Comparison of ENCODE assay signal across 13 cellular contexts in genomic region chr6:52351879-52352238, GRCh38. TPM values are rescaled to one million over a fixed set of nuclear protein-coding genes. Genes with fewer than 3 reads are reported as not detected.
A peak's percentile ranks its signal among the peaks of the same experiment; 100 is the strongest.
DNase-seq lines count a peak whose midpoint lies in the region; TF ChIP-seq lines count a peak whose summit lies in the region.
"Had no signal": no experiment of that assay in that cellular context is flagged by ENCODE, and none has a peak within 500 bp of the region (broad histone marks: within the 10 kb centered on the region; RNA-seq: fewer than 3 reads in every experiment).

No MANE protein-coding gene starts in this region.

- H3F3A ChIP-seq in GM23248 (ENCODE audit: insufficient read depth) (peaks cover 14% of the 10 kb centered on the region), smooth muscle cell (ENCODE audit: low read depth) (peaks cover 6% of the 10 kb centered on the region)

- 96 to 100% methylated on average over 1 of the region's 1 CpG for WGBS in GM23248 (ENCODE audit: low coverage in 1 of 2, low lambda C conversion rate in 2 of 2, missing lambda C conversion rate in 2 of 2), 2 experiments
- WGBS in hepatocyte (ENCODE audit: low lambda C conversion rate, missing lambda C conversion rate) = 96% methylated on average over 1 of the region's 1 CpG
- 100% methylated on average over 1 of the region's 1 CpG for WGBS in smooth muscle cell (ENCODE audit: low lambda C conversion rate)

- peak overlapping the region; percentile 57 for H3K4me2 ChIP-seq in GM23248 (ENCODE audit: unreplicated experiment)
- H3K4me2 ChIP-seq in hepatocyte = peak overlapping the region; percentile 56
- H3K4me2 ChIP-seq in smooth muscle cell = peak overlapping the region; percentile 65

- H3K79me2 ChIP-seq in GM23248 (ENCODE audit: insufficient read depth) (no peaks in the 10 kb centered on the region), hepatocyte (no peaks in the 10 kb centered on the region), smooth muscle cell (ENCODE audit: low read depth) (no peaks in the 10 kb centered on the region)

- H3K27ac ChIP-seq in GM23248 (peak overlapping the region; percentile 48), SJCRH30 (peak overlapping the region; percentile 43), hepatocyte (peak overlapping the region; percentile 93), smooth muscle cell (ENCODE audit: low read depth) (peak overlapping the region; percentile 85)

- DNase-seq in GM23248 (no peak), SJCRH30 (no peak), hepatocyte (ENCODE audit: low spot score) (no peak), smooth muscle cell (lab: John Stamatoyannopoulos, UW; ENCODE audit: unreplicated experiment) (no peak), hippocampal formation (lab: John Stamatoyannopoulos, UW) (no peak), amygdala (lab: John Stamatoyannopoulos, UW) (no peak), NCI-H524 (lab: John Stamatoyannopoulos, UW) (no peak)
- no peak for DNase-seq in stimulated activated CD4-positive, alpha-beta T cell treated with anti-CD3 and anti-CD28 coated beads, Interleukin-4, amount 100 ng/mL, for 1 hour
- DNase-seq: activated naive CD4-positive, alpha-beta T cell treated with anti-CD3 and anti-CD28 coated beads, Interleukin-2, amount 10 ng/mL, durations not matched to agents 7 days and 5 days; NCI-H1092; NCI-H2227 treated with DMSO at 0.1 percent for 48 hours had no signal

- H3K27me3 ChIP-seq in GM23248 (replicated peaks; ENCODE audit: insufficient read depth) = peaks cover 4% of the 10 kb centered on the region; the same call in 1 of the 2 replicates
- no peaks in the 10 kb centered on the region for H3K27me3 ChIP-seq in SJCRH30
- H3K27me3 ChIP-seq in hepatocyte = no peaks in the 10 kb centered on the region
- no peaks in the 10 kb centered on the region for H3K27me3 ChIP-seq in smooth muscle cell (ENCODE audit: low read depth)
- H3K27me3 ChIP-seq: esophagus muscularis mucosa had no signal

- no peak for TF ChIP-seq CTCF in hepatocyte (IDR thresholded peaks at IDR 0.05; ENCODE audit: poor library complexity)
- no peak for TF ChIP-seq CTCF in smooth muscle cell (IDR thresholded peaks at IDR 0.05; ENCODE audit: borderline replicate concordance, insufficient read depth, poor library complexity, severe bottlenecking)

- peaks cover 15% of the 10 kb centered on the region for H3K4me1 ChIP-seq in GM23248 (ENCODE audit: insufficient read depth)
- peaks cover 18% of the 10 kb centered on the region for H3K4me1 ChIP-seq in SJCRH30
- H3K4me1 ChIP-seq in hepatocyte (ENCODE audit: insufficient read depth) = peaks cover 8% of the 10 kb centered on the region
- H3K4me1 ChIP-seq in smooth muscle cell (ENCODE audit: low read depth) = peaks cover 11% of the 10 kb centered on the region
- H3K4me1 ChIP-seq: prostate gland had no signal

- in situ Hi-C loops in GM23248 (cut with MboI) = no loop called here

- H3K9ac ChIP-seq in GM23248 (peak overlapping the region; percentile 40), smooth muscle cell (ENCODE audit: low read depth) (no peak overlapping the region)

- H2AFZ ChIP-seq in GM23248 (peak overlapping the region; percentile 68), hepatocyte (no peak overlapping the region), smooth muscle cell (ENCODE audit: low read depth) (no peak overlapping the region)

- H3K9me3 ChIP-seq in GM23248 (ENCODE audit: low read depth) (no peaks in the 10 kb centered on the region), SJCRH30 (replicated peaks) (no peaks in the 10 kb centered on the region), hepatocyte (ENCODE audit: low read depth) (no peaks in the 10 kb centered on the region), smooth muscle cell (replicated peaks; ENCODE audit: low read depth) (no peaks in the 10 kb centered on the region)
- H3K9me3 ChIP-seq: esophagus muscularis mucosa, prostate gland had no signal

- H3K36me3 ChIP-seq in GM23248 (ENCODE audit: low read depth) (no peaks in the 10 kb centered on the region), SJCRH30 (no peaks in the 10 kb centered on the region), hepatocyte (replicated peaks; ENCODE audit: insufficient read depth, low read depth) (no peaks in the 10 kb centered on the region), smooth muscle cell (ENCODE audit: low read depth) (no peaks in the 10 kb centered on the region)
- H3K36me3 ChIP-seq: esophagus muscularis mucosa, prostate gland had no signal

- H3K9me2 ChIP-seq in GM23248 (ENCODE audit: insufficient read depth) (no peaks in the 10 kb centered on the region), hepatocyte (replicated peaks; ENCODE audit: insufficient read depth) (no peaks in the 10 kb centered on the region)

- H3K4me3 ChIP-seq in GM23248 (peak overlapping the region; percentile 35), SJCRH30 (no peak overlapping the region), hepatocyte (no peak overlapping the region), smooth muscle cell (no peak overlapping the region)
- H3K4me3 ChIP-seq: esophagus muscularis mucosa, prostate gland had no signal

- H4K20me1 ChIP-seq in GM23248 (ENCODE audit: insufficient read depth) = no peaks in the 10 kb centered on the region
- no peaks in the 10 kb centered on the region for H4K20me1 ChIP-seq in hepatocyte (ENCODE audit: insufficient read depth, poor library complexity, severe bottlenecking)
- no peaks in the 10 kb centered on the region for H4K20me1 ChIP-seq in smooth muscle cell (ENCODE audit: low read depth)

RNA-seq across cellular contexts. Expression of gene PAQR8, which starts 10.1 kb away (rescaled TPM):
- total RNA-seq in GM23248 (2014; rRNA removed; shearing (Covaris generic)) = 1.5 and 3.4 TPM in 2 replicates
- polyA plus RNA-seq in GM23248 (2016; fragmentation: Nextera tagmentation; extraction: Ambion mirVana) (1.8 and 2.5 TPM in 2 replicates), hepatocyte (20.3 and 20.8 TPM in 2 replicates), smooth muscle cell (4.3 and 7.8 TPM in 2 replicates)
- 3.3 and 3.4 TPM in 2 replicates for total RNA-seq in SJCRH30 (2014; rRNA removed; shearing (Covaris generic))
- total RNA-seq in hepatocyte (34.0 and 36.9 TPM in 2 replicates), smooth muscle cell (6.1 and 8.4 TPM in 2 replicates)

Comparison
In these comparisons a context has a peak if more than half of its experiments do, and no peak if none do; other contexts are left out.
1. H3K27ac ChIP-seq: peak in every context shown above with its lines; median percentile 93 in hepatocyte; 85 in smooth muscle cell; 48 in GM23248; 43 in SJCRH30.